In the genomic region with DNA sequence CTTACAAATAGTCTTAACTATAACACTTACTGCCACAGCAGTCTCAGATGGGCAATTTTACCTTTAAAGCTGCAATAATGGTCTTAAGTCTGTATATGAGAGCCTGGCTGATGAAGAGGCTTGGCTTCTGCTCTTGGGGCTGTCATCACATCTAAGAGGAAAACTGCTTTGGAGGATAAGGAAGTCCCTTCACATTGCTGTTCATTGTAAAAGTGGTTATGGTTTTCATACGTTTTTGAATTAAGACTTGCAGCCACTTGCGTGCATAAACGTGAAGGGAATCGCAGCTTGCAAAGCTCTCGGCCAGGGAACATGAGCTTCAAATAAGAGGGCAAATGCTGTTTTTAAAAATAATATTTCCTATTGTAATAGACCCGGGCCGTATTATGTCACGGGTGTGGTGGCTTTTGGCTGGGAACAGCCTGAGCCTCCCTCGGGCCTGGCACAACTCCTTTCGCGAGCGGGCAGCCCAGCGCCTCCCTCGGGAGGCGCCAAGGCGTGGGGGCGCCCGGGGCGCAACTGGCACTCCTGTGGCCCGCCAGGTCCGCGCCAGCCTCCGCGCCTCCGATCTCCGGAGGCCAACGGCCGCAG, we compare ENCODE assay signal across 8 cellular contexts. TPM values are rescaled to one million over a fixed set of nuclear protein-coding genes. Genes with fewer than 3 reads are reported as not detected.
DNase-seq lines count a peak whose midpoint lies in the region; ATAC-seq and TF ChIP-seq lines count a peak whose summit lies in the region.

No MANE protein-coding gene starts in this region.

- no peaks in the 10 kb centered on the region for H3K4me1 Mint-ChIP-seq in T-helper 1 cell treated with Interleukin-12 subunit alpha and Interleukin-12 subunit beta and Interleukin-4 antibody, amounts not matched to agents 30 μg/mL and 1 μg/mL, for 36 hours (ENCODE audit: low read depth)

- H3K36me3 ChIP-seq in SJCRH30, result no peaks in the 10 kb centered on the region

- no peak for DNase-seq in T-helper 1 cell
- no peak for DNase-seq in SJCRH30
- peak; percentile 38 for DNase-seq in fibroblast of pulmonary artery (ENCODE audit: low read depth)
- DNase-seq in omental fat pad (ENCODE audit: low spot score), result no peak
- DNase-seq in A172 (ENCODE audit: low spot score), result no peak

- peaks cover 6% of the 10 kb centered on the region for H3K4me1 ChIP-seq in SJCRH30

- peak; percentile 32 for ATAC-seq in omental fat pad (ENCODE audit: low FRiP score)
- no peak for ATAC-seq in HG03460 (IDR thresholded peaks at IDR 0.05; ENCODE audit: unreplicated experiment)
- no peak for ATAC-seq in GM21381 (IDR thresholded peaks at IDR 0.05; ENCODE audit: unreplicated experiment)

- peak overlapping the region; percentile 48; the same call in 1 of the 2 replicates for H3K27ac ChIP-seq in SJCRH30

- no peaks in the 10 kb centered on the region for H3K9me3 Mint-ChIP-seq in T-helper 1 cell treated with Interleukin-12 subunit alpha and Interleukin-12 subunit beta and Interleukin-4 antibody, amounts not matched to agents 30 μg/mL and 1 μg/mL, for 36 hours

- TF ChIP-seq CTCF in fibroblast of pulmonary artery (IDR thresholded peaks at IDR 0.05; ENCODE audit: low read length, missing control alignments) (no peak), omental fat pad (IDR thresholded peaks at IDR 0.05) (no peak)

- no peaks in the 10 kb centered on the region for H3K27me3 ChIP-seq in SJCRH30

- peak overlapping the region; percentile 37 for H3K4me3 Mint-ChIP-seq in T-helper 1 cell treated with Interleukin-12 subunit alpha and Interleukin-12 subunit beta and Interleukin-4 antibody, amounts not matched to agents 30 μg/mL and 1 μg/mL, for 36 hours

- H3K27ac Mint-ChIP-seq in T-helper 1 cell treated with Interleukin-12 subunit alpha and Interleukin-12 subunit beta and Interleukin-4 antibody, amounts not matched to agents 30 μg/mL and 1 μg/mL, for 36 hours, result no peak overlapping the region

- H3K27me3 Mint-ChIP-seq in T-helper 1 cell treated with Interleukin-12 subunit alpha and Interleukin-12 subunit beta and Interleukin-4 antibody, amounts not matched to agents 30 μg/mL and 1 μg/mL, for 36 hours (ENCODE audit: low read depth), result peaks cover 67% of the 10 kb centered on the region

- H3K4me3 ChIP-seq in SJCRH30 (peak overlapping the region; percentile 78), fibroblast of pulmonary artery (replicated peaks; ENCODE audit: low read depth, low read length) (peak overlapping the region; percentile 76)

- H3K9me3 ChIP-seq in SJCRH30 (replicated peaks), result no peaks in the 10 kb centered on the region

- no peaks in the 10 kb centered on the region for H3K36me3 Mint-ChIP-seq in T-helper 1 cell treated with Interleukin-12 subunit alpha and Interleukin-12 subunit beta and Interleukin-4 antibody, amounts not matched to agents 30 μg/mL and 1 μg/mL, for 36 hours (ENCODE audit: low read depth)

RNA-seq across cellular contexts. Expression of a gene that starts 0.6 kb away (rescaled TPM):
- total RNA-seq in SJCRH30 (2014; rRNA removed; shearing (Covaris generic)), result 5.2 and 5.8 TPM in 2 replicates
- 10 to 100 TPM in 3 of 4 donors, 1 to 10 TPM in 1; 8.2 to 16.5 (median 15.4) TPM for total RNA-seq in omental fat pad
- 15.7 and 15.9 TPM in 2 replicates for total RNA-seq in A172 (2014; rRNA removed; shearing (Covaris generic))

RNA-seq across cellular contexts. Expression of a gene that starts 59.9 kb away (rescaled TPM):
- 45.3 and 47.1 TPM in 2 replicates for total RNA-seq in SJCRH30 (2014; rRNA removed; shearing (Covaris generic))
- total RNA-seq in omental fat pad, result 10 to 100 TPM; 24.9 to 51.0 (median 33.3) TPM
- total RNA-seq in A172 (2014; rRNA removed; shearing (Covaris generic)), result 36.7 and 40.3 TPM in 2 replicates

RNA-seq across cellular contexts. Expression of a gene that starts 60.0 kb away (rescaled TPM):
- 12.2 and 13.2 TPM in 2 replicates for total RNA-seq in SJCRH30 (2014; rRNA removed; shearing (Covaris generic))
- total RNA-seq in omental fat pad, result 10 to 100 TPM; 13.3 to 22.9 (median 16.4) TPM
- 21.0 and 41.5 TPM in 2 replicates for total RNA-seq in A172 (2014; rRNA removed; shearing (Covaris generic))
